ENCODE assay signal across 8 cellular contexts in genomic region chr15:73897441-73898261, GRCh38. TPM values are rescaled to one million over a fixed set of nuclear protein-coding genes. Genes with fewer than 3 reads are reported as not detected.
DNase-seq lines count a peak whose midpoint lies in the region; ATAC-seq, FAIRE-seq and TF ChIP-seq lines count a peak whose summit lies in the region.

No MANE protein-coding gene starts in this region.

- peaks cover 3 to 13% (median 4%) of the 10 kb centered on the region in 5 experiments for H3K9me3 Mint-ChIP-seq in brain
- peaks cover 6% of the 10 kb centered on the region for H3K9me3 Mint-ChIP-seq in stimulated activated memory B cell treated with anti-CD40 and anti-IgM and Interleukin-4, amounts not matched to agents 10 μg/mL and 1 μg/mL and 100 μg/mL, for 72 hours

- no peak for TF ChIP-seq EP300 in Ishikawa (IDR thresholded peaks at IDR 0.05; ENCODE audit: borderline replicate concordance)

- no peaks in the 10 kb centered on the region for H3K9me3 ChIP-seq in keratinocyte (ENCODE audit: control insufficient read depth, low read depth, low read length)

- H3K27me3 Mint-ChIP-seq in brain = peaks cover 4% of the 10 kb centered on the region
- H3K27me3 Mint-ChIP-seq in stimulated activated memory B cell treated with anti-CD40 and anti-IgM and Interleukin-4, amounts not matched to agents 10 μg/mL and 1 μg/mL and 100 μg/mL, for 72 hours = peaks cover 23% of the 10 kb centered on the region

- H3K27me3 ChIP-seq in keratinocyte (ENCODE audit: control insufficient read depth, extremely low read depth, insufficient read depth, low read length) = no peaks in the 10 kb centered on the region

- no peak overlapping the region for H2AFZ ChIP-seq in keratinocyte (ENCODE audit: control insufficient read depth, low read length)

- peak; percentile 92 for TF ChIP-seq RAD21 in Ishikawa (IDR thresholded peaks at IDR 0.05; ENCODE audit: low read depth)

- no peak overlapping the region for H3K9ac ChIP-seq in keratinocyte (ENCODE audit: control insufficient read depth, extremely low read depth, insufficient read depth, low read length)

- no peaks in the 10 kb centered on the region for H3K36me3 Mint-ChIP-seq in brain
- no peaks in the 10 kb centered on the region for H3K36me3 Mint-ChIP-seq in stimulated activated memory B cell treated with anti-CD40 and anti-IgM and Interleukin-4, amounts not matched to agents 10 μg/mL and 1 μg/mL and 100 μg/mL, for 72 hours

- FAIRE-seq in keratinocyte (lab: Jason Lieb, UNC) = peak; percentile 34

- no peak overlapping the region for H3K27ac ChIP-seq in keratinocyte (ENCODE audit: control insufficient read depth, insufficient read depth, low read length)

- H3K27ac Mint-ChIP-seq in brain = peak overlapping the region in 2 of 5 experiments; percentile 27 to 51
- no peak overlapping the region for H3K27ac Mint-ChIP-seq in stimulated activated memory B cell treated with anti-CD40 and anti-IgM and Interleukin-4, amounts not matched to agents 10 μg/mL and 1 μg/mL and 100 μg/mL, for 72 hours

- H4K20me1 ChIP-seq in keratinocyte (ENCODE audit: control insufficient read depth, extremely low read depth, insufficient read depth, low read length) = no peaks in the 10 kb centered on the region

- TF ChIP-seq CTCF in brain (conservative IDR thresholded peaks at IDR 0.05) = peak; percentile 61 to 81
- TF ChIP-seq CTCF in keratinocyte (optimal IDR thresholded peaks at IDR 0.05 in 1 of 3, IDR thresholded peaks at IDR 0.05 in 1 of 3, conservative IDR thresholded peaks at IDR 0.05 in 1 of 3; ENCODE audit: extremely low read depth in 1 of 3, insufficient read depth in 2 of 3, low read length in 3 of 3) = peak; percentile 96 to 98 (median 98)

- no peak overlapping the region for H3K4me2 ChIP-seq in keratinocyte (ENCODE audit: control insufficient read depth, extremely low read depth, insufficient read depth, low read depth, low read length)

- ATAC-seq in GM18873 (IDR thresholded peaks at IDR 0.05; ENCODE audit: low FRiP score, unreplicated experiment) = no peak
- ATAC-seq in stimulated activated memory B cell treated with anti-CD40 and anti-IgM and Interleukin-4, amounts not matched to agents 10 μg/mL and 1 μg/mL and 100 μg/mL, for 72 hours = no peak

- H3K4me3 Mint-ChIP-seq in brain = no peak overlapping the region
- no peak overlapping the region for H3K4me3 Mint-ChIP-seq in stimulated activated memory B cell treated with anti-CD40 and anti-IgM and Interleukin-4, amounts not matched to agents 10 μg/mL and 1 μg/mL and 100 μg/mL, for 72 hours

- H3K36me3 ChIP-seq in keratinocyte (ENCODE audit: control insufficient read depth in 2 of 2, extremely low read depth in 1 of 2, insufficient read depth in 2 of 2, low read length in 2 of 2) = no peaks in the 10 kb centered on the region

- H3K4me1 Mint-ChIP-seq in brain = peaks cover 49% of the 10 kb centered on the region
- H3K4me1 Mint-ChIP-seq in stimulated activated memory B cell treated with anti-CD40 and anti-IgM and Interleukin-4, amounts not matched to agents 10 μg/mL and 1 μg/mL and 100 μg/mL, for 72 hours = no peaks in the 10 kb centered on the region

- H3K4me3 ChIP-seq in keratinocyte (ENCODE audit: control insufficient read depth in 2 of 3, extremely low read depth in 1 of 3, insufficient read depth in 2 of 3, low read depth in 1 of 3, low read length in 3 of 3) = no peak overlapping the region

- DNase-seq in DMS53 treated with DMSO at 0.1 percent for 48 hours (lab: John Stamatoyannopoulos, UW; ENCODE audit: unreplicated experiment) (peak; percentile 13), T-helper 9 cell (peak; percentile 55), keratinocyte (ENCODE audit: low read depth, low spot score) (peak; percentile 40)
- DNase-seq in stimulated activated CD4-positive, alpha-beta T cell treated with anti-CD3 and anti-CD28 coated beads, TNF-alpha, amount 100 ng/mL, for 1 hour (ENCODE audit: low read depth in 3 of 3, low spot score in 1 of 3) = peak in 2 of 3 donors; percentile 18 to 21

- no peaks in the 10 kb centered on the region for H3K9me1 ChIP-seq in keratinocyte (ENCODE audit: control insufficient read depth, extremely low read depth, insufficient read depth, low read length)

- H3K79me2 ChIP-seq in keratinocyte (ENCODE audit: control insufficient read depth, insufficient read depth, low read length) = no peaks in the 10 kb centered on the region

- dilution Hi-C loops in keratinocyte (cut with MboI; ENCODE audit: extremely low pct_ligation_motif_present, low sequenced_read_pairs) = no loop called here

- peaks cover 5% of the 10 kb centered on the region for H3K4me1 ChIP-seq in keratinocyte (ENCODE audit: control insufficient read depth, extremely low read depth, insufficient read depth, low read length)

TF ChIP-seq in Ishikawa, 13 proteins besides CTCF, POLR2A, EP300 and RAD21:
- no peak for TF ChIP-seq CREB1 (IDR thresholded peaks at IDR 0.05; ENCODE audit: low read depth)
- TF ChIP-seq YY1 (IDR thresholded peaks at IDR 0.05; ENCODE audit: low read depth) = 0 out of 2 replicates have a peak, but pooled peaks have one; percentile 34
- TF ChIP-seq EGR1 (IDR thresholded peaks at IDR 0.05) = no peak

RNA-seq across cellular contexts. Expression of gene TBC1D21, which starts 24.3 kb away (rescaled TPM):
- polyA plus RNA-seq in brain (ENCODE audit: insufficient read depth, low read depth, low replicate concordance) = not detected
- not detected in 3 replicates for polyA plus RNA-seq in keratinocyte
- polyA plus RNA-seq in keratinocyte (2011; ENCODE audit: low read depth) = not detected
- polyA plus RNA-seq in keratinocyte (2011; cell fraction: cytosol; rRNA removed) = not detected in 2 replicates
- not detected in 2 replicates for polyA plus RNA-seq in keratinocyte (2011; cell fraction: nucleus; rRNA removed)
- not detected in 2 replicates for polyA plus RNA-seq in keratinocyte (2012; ENCODE audit: low replicate concordance)
- not detected in 3 replicates for polyA minus RNA-seq in keratinocyte
- polyA minus RNA-seq in keratinocyte (2011; cell fraction: cytosol; rRNA and poly(A)+ RNA removed) = not detected
- polyA minus RNA-seq in keratinocyte (2011; cell fraction: nucleus; rRNA and poly(A)+ RNA removed) = not detected in 2 replicates

RNA-seq across cellular contexts. Expression of gene LOXL1, which starts 28.6 kb away (rescaled TPM):
- 6.0 TPM for polyA plus RNA-seq in brain (ENCODE audit: insufficient read depth, low read depth, low replicate concordance)
- 8.8 to 14.8 TPM (median 9.2 TPM) in 3 replicates for polyA plus RNA-seq in keratinocyte
- 3.7 TPM for polyA plus RNA-seq in keratinocyte (2011; ENCODE audit: low read depth)
- 8.2 and 13.2 TPM in 2 replicates for polyA plus RNA-seq in keratinocyte (2011; cell fraction: cytosol; rRNA removed)
- polyA plus RNA-seq in keratinocyte (2011; cell fraction: nucleus; rRNA removed) = 13.6 and 28.2 TPM in 2 replicates
- 10.2 and 14.9 TPM in 2 replicates for polyA plus RNA-seq in keratinocyte (2012; ENCODE audit: low replicate concordance)
- 18.3 to 36.7 TPM (median 23.4 TPM) in 3 replicates for polyA minus RNA-seq in keratinocyte
- polyA minus RNA-seq in keratinocyte (2011; cell fraction: cytosol; rRNA and poly(A)+ RNA removed) = 22.6 TPM
- polyA minus RNA-seq in keratinocyte (2011; cell fraction: nucleus; rRNA and poly(A)+ RNA removed) = 13.4 and 20.4 TPM in 2 replicates
